In the genomic region with DNA sequence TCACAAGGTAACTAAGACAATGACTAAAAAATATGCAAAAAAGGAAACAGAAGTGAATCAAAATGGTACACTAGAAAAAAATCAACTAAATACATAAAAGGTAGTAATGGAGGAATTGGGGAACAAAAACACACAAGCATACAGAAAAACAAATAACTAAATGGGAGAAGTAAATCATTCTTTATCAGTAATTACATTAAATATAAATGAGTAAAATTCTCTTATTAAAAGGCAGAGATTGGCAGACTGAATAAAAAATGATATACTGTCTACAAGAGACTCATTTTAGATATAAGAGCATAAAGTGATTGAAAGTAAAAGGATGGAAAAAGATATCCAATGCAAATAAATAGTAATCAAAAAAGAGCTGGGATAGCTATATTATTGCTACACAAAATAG, we compare ENCODE assay signal across 10 cellular contexts.
"Had no signal": no experiment of that assay in that cellular context is flagged by ENCODE, and none has a peak within 500 bp of the region (broad histone marks: within the 10 kb centered on the region; RNA-seq: fewer than 3 reads in every experiment).

No MANE protein-coding gene starts in this region.

- H2AFZ ChIP-seq: GM23248, GM23338 had no signal

- H3K4me2 ChIP-seq: GM23338 had no signal

- H3K4me1 ChIP-seq: HAP-1 had no signal

- H3K36me3 ChIP-seq: HAP-1 had no signal

- H3K4me3 Mint-ChIP-seq: GM23338, H9, HFFc6 had no signal

- ATAC-seq: GM23338 had no signal

- H3K27ac Mint-ChIP-seq: GM23338, H9, HFFc6 had no signal

- FAIRE-seq: H1, H54 had no signal

- H3K27ac ChIP-seq: GM23248 had no signal

- DNase-seq: GM23248, GOT3, H7, H9, HCEC 1CT, HFFc6 had no signal

- H3K9ac ChIP-seq: GM23248 had no signal

- H3K4me3 ChIP-seq: GM23248, GM23338, HAP-1 had no signal
